31 cellular contexts compared by ENCODE assay signal in genomic region chr9:117189121-117189520, GRCh38.
DNase-seq lines count a peak whose midpoint lies in the region; ATAC-seq, FAIRE-seq and TF ChIP-seq lines count a peak whose summit lies in the region.
"Had no signal": no experiment of that assay in that cellular context is flagged by ENCODE, and none has a peak within 500 bp of the region (broad histone marks: within the 10 kb centered on the region; RNA-seq: fewer than 3 reads in every experiment).

No MANE protein-coding gene starts in this region.

- peaks cover 2% of the 10 kb centered on the region for H3K4me1 ChIP-seq in mesenchymal stem cell (ENCODE audit: control insufficient read depth, insufficient read depth, low read depth, low read length)
- H3K4me1 ChIP-seq in Peyer's patch, result no peaks in the 10 kb centered on the region
- H3K4me1 ChIP-seq: adrenal gland, prostate gland, tibial nerve had no signal

- no peak for ATAC-seq in GM19395 (IDR thresholded peaks at IDR 0.05; ENCODE audit: unreplicated experiment)
- ATAC-seq: activated CD8-positive, alpha-beta T cell treated with anti-CD3 and anti-CD28 coated beads for 36 hours; GM23338; left ventricle myocardium superior; Right ventricle myocardium inferior; sciatic nerve; SK-N-SH treated with all-trans-retinoic acid at 6 μM for 48 hours had no signal

- H3K27me3 ChIP-seq in mesenchymal stem cell (ENCODE audit: control insufficient read depth in 1 of 2, insufficient read depth in 1 of 2, low read length in 2 of 2), result no peaks in the 10 kb centered on the region
- no peaks in the 10 kb centered on the region for H3K27me3 ChIP-seq in Peyer's patch
- H3K27me3 ChIP-seq: adrenal gland, neutrophil, tibial nerve had no signal

- no peak overlapping the region for H2BK5ac ChIP-seq in mesenchymal stem cell (ENCODE audit: low read depth, low read length, poor library complexity, severe bottlenecking)

- H2BK120ac ChIP-seq in mesenchymal stem cell (ENCODE audit: low read depth, low read length), result no peak overlapping the region

- WGBS in mesenchymal stem cell, result 83% methylated on average over 1 of the region's 3 CpGs

- H3K4ac ChIP-seq in mesenchymal stem cell (ENCODE audit: low read depth in 1 of 2, low read length in 2 of 2), result no peak overlapping the region

- no peak overlapping the region for H4K8ac ChIP-seq in mesenchymal stem cell (ENCODE audit: low read length)

- no peak overlapping the region for H4K91ac ChIP-seq in mesenchymal stem cell (ENCODE audit: low read length)

- H3K4me3 ChIP-seq in cardiac fibroblast (replicated peaks in 1 of 2; ENCODE audit: low read depth in 2 of 2, low read length in 2 of 2) (no peak overlapping the region), mesenchymal stem cell (ENCODE audit: insufficient read depth in 1 of 2, low read depth in 1 of 2, low read length in 2 of 2) (no peak overlapping the region), Peyer's patch (no peak overlapping the region)
- H3K4me3 ChIP-seq: adrenal gland, GM23338, prostate gland, tibial nerve had no signal

- H3K79me1 ChIP-seq in mesenchymal stem cell (replicated peaks; ENCODE audit: low read length, poor library complexity, severe bottlenecking), result no peaks in the 10 kb centered on the region

- H2BK15ac ChIP-seq in mesenchymal stem cell (ENCODE audit: low read depth, poor library complexity, severe bottlenecking), result no peak overlapping the region

- no peak for TF ChIP-seq POLR2A in Peyer's patch (IDR thresholded peaks at IDR 0.05)

- H2AK5ac ChIP-seq in mesenchymal stem cell (ENCODE audit: low read length, severe bottlenecking), result no peak overlapping the region

- H3K27ac ChIP-seq in mesenchymal stem cell (ENCODE audit: low read length, poor library complexity, severe bottlenecking), result no peak overlapping the region
- H3K27ac ChIP-seq in Peyer's patch, result no peak overlapping the region
- H3K27ac ChIP-seq: adrenal gland, neutrophil, prostate gland, tibial nerve had no signal

- no peak overlapping the region for H2AFZ ChIP-seq in mesenchymal stem cell (ENCODE audit: low read depth, low read length)
- H2AFZ ChIP-seq: GM23338 had no signal

- TF ChIP-seq CTCF in cardiac fibroblast (IDR thresholded peaks at IDR 0.05; ENCODE audit: low read depth, low read length), result no peak
- no peak for TF ChIP-seq CTCF in Peyer's patch (IDR thresholded peaks at IDR 0.05)

- H3K18ac ChIP-seq in mesenchymal stem cell (ENCODE audit: low read depth in 1 of 2, low read length in 2 of 2), result no peak overlapping the region

- no peak overlapping the region for H3K23ac ChIP-seq in mesenchymal stem cell (ENCODE audit: low read length in 2 of 2)

- DNase-seq in EL (peak; percentile 17), NCI-H69 (lab: John Stamatoyannopoulos, UW) (peak; percentile 51), cardiac fibroblast (ENCODE audit: low read depth in 2 of 2) (peak; percentile 1 to 11), mesenchymal stem cell (peak; percentile 45), Peyer's patch (no peak), frontal cortex (ENCODE audit: low spot score in 2 of 2) (no peak), COLO668 (lab: John Stamatoyannopoulos, UW; ENCODE audit: unreplicated experiment) (no peak)
- DNase-seq: activated CD8-positive, alpha-beta memory T cell treated with anti-CD3 and anti-CD28 coated beads, Interleukin-2, amount 50 U/mL, for 48 hours; activated CD8-positive, alpha-beta T cell treated with anti-CD3 and anti-CD28 coated beads for 36 hours; activated naive CD4-positive, alpha-beta T cell treated with Interleukin-2 at 50 U/mL for 16 hours; adrenal gland; DND-41; islet precursor cell; left ventricle myocardium superior; midbrain; naive B cell; NCI-H1092 treated with DMSO at 0.1 percent for 48 hours; NCI-H187; NCI-H526; NK-92 treated with Interleukin-12 subunit alpha and Interleukin-12 subunit beta, amount 100 ng/mL, for 24 hours; stimulated activated CD4-positive, alpha-beta T cell treated with anti-CD3 and anti-CD28 coated beads, Interleukin-4, amount 100 ng/mL, for 24 hours had no signal

- H3K9ac ChIP-seq in mesenchymal stem cell (ENCODE audit: low read length), result no peak overlapping the region

- H3K36me3 ChIP-seq in mesenchymal stem cell (ENCODE audit: control insufficient read depth in 1 of 2, insufficient read depth in 2 of 2, low read depth in 1 of 2, low read length in 2 of 2) (no peaks in the 10 kb centered on the region), Peyer's patch (no peaks in the 10 kb centered on the region)
- H3K36me3 ChIP-seq: adrenal gland, neutrophil, prostate gland, tibial nerve had no signal

- H3K9me3 ChIP-seq in mesenchymal stem cell (ENCODE audit: control insufficient read depth, low read length), result peaks cover 5% of the 10 kb centered on the region
- H3K9me3 ChIP-seq in Peyer's patch, result no peaks in the 10 kb centered on the region
- H3K9me3 ChIP-seq: adrenal gland, neutrophil, prostate gland, tibial nerve had no signal

- no peak overlapping the region for H3K14ac ChIP-seq in mesenchymal stem cell (ENCODE audit: low read length in 2 of 2)

- H2BK12ac ChIP-seq in mesenchymal stem cell (ENCODE audit: low read length in 2 of 2), result no peak overlapping the region

- no peak overlapping the region for H3K4me2 ChIP-seq in mesenchymal stem cell (ENCODE audit: low read length, poor library complexity, severe bottlenecking)
- H3K4me2 ChIP-seq: GM23338 had no signal

- FAIRE-seq in frontal cortex (lab: Jason Lieb, UNC), result no peak
- FAIRE-seq: colon, endothelial cell of umbilical vein had no signal

Comparison
In these comparisons a context has a peak if more than half of its experiments do, and no peak if none do; other contexts are left out.
1. DNase-seq: peak in EL (single experiment), NCI-H69 (single experiment), cardiac fibroblast (2 of 2) and mesenchymal stem cell (single experiment); none in Peyer's patch (0 of 3), frontal cortex (0 of 2) and COLO668 (single experiment).